In genomic region chr6:31197559-31198305, GRCh38 we compare ENCODE assay signal across 8 cellular contexts. TPM values are rescaled to one million over a fixed set of nuclear protein-coding genes. Genes with fewer than 3 reads are reported as not detected.
DNase-seq lines count a peak whose midpoint lies in the region; ATAC-seq lines count a peak whose summit lies in the region.

No MANE protein-coding gene starts in this region.

- H3K4me1 ChIP-seq in Karpas-422 (ENCODE audit: low read length), result peaks cover 17% of the 10 kb centered on the region

- H3K27me3 ChIP-seq in Karpas-422 (ENCODE audit: low read length), result no peaks in the 10 kb centered on the region

- H3K27ac Mint-ChIP-seq in natural killer cell treated with Interleukin-12 subunit alpha and Interleukin-12 subunit beta and Interleukin-15 and Interleukin-18, amount 100 ng/mL, for 72 hours, result peak overlapping the region; percentile 66 to 98

- peaks cover 9% of the 10 kb centered on the region; the same call in 1 of the 2 replicates for H3K9me3 ChIP-seq in Karpas-422 (ENCODE audit: low read length)

- H3K36me3 Mint-ChIP-seq in natural killer cell treated with Interleukin-12 subunit alpha and Interleukin-12 subunit beta and Interleukin-15 and Interleukin-18, amount 100 ng/mL, for 72 hours, result no peaks in the 10 kb centered on the region

- peak overlapping the region; percentile 74 for H3K9ac ChIP-seq in Karpas-422 (ENCODE audit: low read length)

- peak overlapping the region; percentile 90; the same call in 1 of the 2 replicates for H2AFZ ChIP-seq in Karpas-422 (ENCODE audit: low read length)

- H3K4me3 ChIP-seq in Karpas-422 (ENCODE audit: low read length), result peak overlapping the region; percentile 76

- no peaks in the 10 kb centered on the region for H3K36me3 ChIP-seq in Karpas-422 (ENCODE audit: insufficient read depth, low read length)

- no peaks in the 10 kb centered on the region for H3K9me2 ChIP-seq in Karpas-422 (replicated peaks; ENCODE audit: insufficient read depth, low read length)

- DNase-seq in DMS53 treated with DMSO at 0.1 percent for 48 hours (lab: John Stamatoyannopoulos, UW; ENCODE audit: unreplicated experiment), result peak; percentile 83
- peak; percentile 92 for DNase-seq in Karpas-422
- peak; percentile 88 for DNase-seq in RPMI7951 (ENCODE audit: low read depth)
- peak; percentile 84 to 88 for DNase-seq in activated T-helper 1 cell treated with anti-CD3 and anti-CD28 coated beads, Interleukin-2, amount 50 U/mL, for 16 hours (ENCODE audit: low read depth in 1 of 2, low spot score in 1 of 2)
- peak; percentile 69 for DNase-seq in fibroblast of peridontal ligament (ENCODE audit: extremely low read depth)
- DNase-seq in natural killer cell treated with Interleukin-12 subunit alpha and Interleukin-12 subunit beta and Interleukin-15 and Interleukin-18, amount 100 ng/mL, for 72 hours (ENCODE audit: low spot score), result peak; percentile 96
- peak; percentile 95 for DNase-seq in stimulated activated naive CD4-positive, alpha-beta T cell treated with Interleukin-2 at 50 U/mL for 16 hours (lab: John Stamatoyannopoulos, UW)

- peak overlapping the region; percentile 87 for H3K4me2 ChIP-seq in Karpas-422 (ENCODE audit: low read depth, low read length, poor library complexity, severe bottlenecking)

- peak overlapping the region; percentile 88 for H3K4me3 Mint-ChIP-seq in natural killer cell treated with Interleukin-12 subunit alpha and Interleukin-12 subunit beta and Interleukin-15 and Interleukin-18, amount 100 ng/mL, for 72 hours

- no peaks in the 10 kb centered on the region for H3K9me3 Mint-ChIP-seq in natural killer cell treated with Interleukin-12 subunit alpha and Interleukin-12 subunit beta and Interleukin-15 and Interleukin-18, amount 100 ng/mL, for 72 hours

- H3K27me3 Mint-ChIP-seq in natural killer cell treated with Interleukin-12 subunit alpha and Interleukin-12 subunit beta and Interleukin-15 and Interleukin-18, amount 100 ng/mL, for 72 hours, result no peaks in the 10 kb centered on the region

- H4K20me1 ChIP-seq in Karpas-422 (ENCODE audit: insufficient read depth, low read depth, low read length), result no peaks in the 10 kb centered on the region

- H3K79me2 ChIP-seq in Karpas-422 (ENCODE audit: low read length), result no peaks in the 10 kb centered on the region

- peak overlapping the region; percentile 75 for H3K27ac ChIP-seq in Karpas-422 (ENCODE audit: low read length)

- H3K4me1 Mint-ChIP-seq in natural killer cell treated with Interleukin-12 subunit alpha and Interleukin-12 subunit beta and Interleukin-15 and Interleukin-18, amount 100 ng/mL, for 72 hours (ENCODE audit: low read depth in 2 of 2), result peaks cover 41 to 43% of the 10 kb centered on the region in 2 donors

- ATAC-seq in GM21825 (IDR thresholded peaks at IDR 0.05; ENCODE audit: unreplicated experiment), result peak; percentile 64
- ATAC-seq in natural killer cell treated with Interleukin-12 subunit alpha and Interleukin-12 subunit beta and Interleukin-15 and Interleukin-18, amount 100 ng/mL, for 72 hours, result peak; percentile 91 to 93

RNA-seq across cellular contexts. Expression of gene POU5F1, which starts 27.2 kb away (rescaled TPM):
- not detected in 2 replicates for total RNA-seq in Karpas-422 (2014; rRNA removed; shearing (Covaris generic); ENCODE audit: low replicate concordance)
- total RNA-seq in RPMI7951 (2014; rRNA removed; shearing (Covaris generic)), result 0.36 TPM in 1 of 2 replicates, not detected in the other
- under 1 TPM in 1 of 2 donors, not detected in 1; 0.21 TPM for total RNA-seq in natural killer cell treated with Interleukin-12 subunit alpha and Interleukin-12 subunit beta and Interleukin-15 and Interleukin-18, amount 100 ng/mL, for 72 hours

RNA-seq across cellular contexts. Expression of gene TCF19, which starts 39.3 kb away (rescaled TPM):
- 13.9 and 20.4 TPM in 2 replicates for total RNA-seq in Karpas-422 (2014; rRNA removed; shearing (Covaris generic); ENCODE audit: low replicate concordance)
- 49.5 and 53.1 TPM in 2 replicates for total RNA-seq in RPMI7951 (2014; rRNA removed; shearing (Covaris generic))
- total RNA-seq in natural killer cell treated with Interleukin-12 subunit alpha and Interleukin-12 subunit beta and Interleukin-15 and Interleukin-18, amount 100 ng/mL, for 72 hours, result 10 to 100 TPM; 59.0 to 96.5 TPM

RNA-seq across cellular contexts. Expression of gene CCHCR1, which starts 40.1 kb away (rescaled TPM):
- 21.3 and 23.1 TPM in 2 replicates for total RNA-seq in Karpas-422 (2014; rRNA removed; shearing (Covaris generic); ENCODE audit: low replicate concordance)
- 23.4 and 26.0 TPM in 2 replicates for total RNA-seq in RPMI7951 (2014; rRNA removed; shearing (Covaris generic))
- 10 to 100 TPM; 29.2 to 54.1 TPM for total RNA-seq in natural killer cell treated with Interleukin-12 subunit alpha and Interleukin-12 subunit beta and Interleukin-15 and Interleukin-18, amount 100 ng/mL, for 72 hours

RNA-seq across cellular contexts. Expression of gene PSORS1C2, which starts 58.9 kb away (rescaled TPM):
- total RNA-seq in Karpas-422 (2014; rRNA removed; shearing (Covaris generic); ENCODE audit: low replicate concordance), result not detected in 2 replicates
- total RNA-seq in RPMI7951 (2014; rRNA removed; shearing (Covaris generic)), result not detected in 2 replicates
- not detected for total RNA-seq in natural killer cell treated with Interleukin-12 subunit alpha and Interleukin-12 subunit beta and Interleukin-15 and Interleukin-18, amount 100 ng/mL, for 72 hours

Comparison
In these comparisons a context has a peak if more than half of its experiments do, and no peak if none do; other contexts are left out.
1. Peak in every context shown above with its lines: DNase-seq, ATAC-seq, H3K4me3 ChIP-seq and H3K27ac ChIP-seq.